In genomic region chr6:33960345-33961313, GRCh38 we compare ENCODE assay signal across 18 cellular contexts.
DNase-seq lines count a peak whose midpoint lies in the region; ATAC-seq and TF ChIP-seq lines count a peak whose summit lies in the region.
"Had no signal": no experiment of that assay in that cellular context is flagged by ENCODE, and none has a peak within 500 bp of the region (broad histone marks: within the 10 kb centered on the region; RNA-seq: fewer than 3 reads in every experiment).

No MANE protein-coding gene starts in this region.

- H3K79me2 ChIP-seq in PC-3 (ENCODE audit: low read length) = no peaks in the 10 kb centered on the region

- H3K27me3 Mint-ChIP-seq in WTC11 (ENCODE audit: low read depth) = peaks cover 6% of the 10 kb centered on the region
- H3K27me3 Mint-ChIP-seq: activated CD4-positive, alpha-beta T cell treated with anti-CD3 and anti-CD28 coated beads for 36 hours had no signal

- no peak for DNase-seq in heart right ventricle
- no peak for DNase-seq in Right ventricle myocardium superior
- peak; percentile 65 for DNase-seq in PC-3
- peak; percentile 66 to 83 for DNase-seq in erythroblast (lab: John Stamatoyannopoulos, UW)
- peak; percentile 48 for DNase-seq in upper lobe of right lung
- DNase-seq in activated CD8-positive, alpha-beta memory T cell treated with anti-CD3 and anti-CD28 coated beads, Interleukin-2, amount 50 U/mL, for 4 hours = no peak
- no peak for DNase-seq in WTC11 (ENCODE audit: low spot score)
- DNase-seq: activated CD4-positive, alpha-beta T cell treated with anti-CD3 and anti-CD28 coated beads for 36 hours; activated naive CD4-positive, alpha-beta T cell treated with anti-CD3 and anti-CD28 coated beads for 36 hours; colonic mucosa; immature natural killer cell; mesenchymal stem cell; SHP77 treated with DMSO at 0.1 percent for 48 hours; stimulated activated CD4-positive, alpha-beta T cell treated with anti-CD3 and anti-CD28 coated beads, Interleukin-2, amount 100 ng/mL, for 24 hours; T-helper 17 cell had no signal

- H3K36me3 ChIP-seq in heart right ventricle = no peaks in the 10 kb centered on the region
- H3K36me3 ChIP-seq in PC-3 (ENCODE audit: low read depth, low read length) = no peaks in the 10 kb centered on the region
- H3K36me3 ChIP-seq in upper lobe of right lung = no peaks in the 10 kb centered on the region
- H3K36me3 ChIP-seq: colonic mucosa had no signal

- no peaks in the 10 kb centered on the region for H4K20me1 ChIP-seq in PC-3 (ENCODE audit: low read length)

- H2AFZ ChIP-seq in PC-3 (ENCODE audit: low read length) = no peak overlapping the region

- H3F3A ChIP-seq in PC-3 (ENCODE audit: low read length, unreplicated experiment) = no peaks in the 10 kb centered on the region

- H3K27ac Mint-ChIP-seq in WTC11 = no peak overlapping the region
- H3K27ac Mint-ChIP-seq: activated CD4-positive, alpha-beta T cell treated with anti-CD3 and anti-CD28 coated beads for 36 hours; activated naive CD4-positive, alpha-beta T cell treated with anti-CD3 and anti-CD28 coated beads for 36 hours; immature natural killer cell; T-helper 17 cell had no signal

- H3K4me3 Mint-ChIP-seq in WTC11 = no peak overlapping the region
- H3K4me3 Mint-ChIP-seq: activated CD4-positive, alpha-beta T cell treated with anti-CD3 and anti-CD28 coated beads for 36 hours; activated naive CD4-positive, alpha-beta T cell treated with anti-CD3 and anti-CD28 coated beads for 36 hours; immature natural killer cell; neural crest cell; T-helper 17 cell had no signal

- TF ChIP-seq POLR2A in erythroblast (IDR thresholded peaks at IDR 0.05; ENCODE audit: low read length) = no peak

- H3K9me3 ChIP-seq in heart right ventricle = peaks cover 0 to 10% (median 0%) of the 10 kb centered on the region in 11 donors
- H3K9me3 ChIP-seq in PC-3 (ENCODE audit: low read length) = no peaks in the 10 kb centered on the region
- H3K9me3 ChIP-seq in upper lobe of right lung = no peaks in the 10 kb centered on the region
- H3K9me3 ChIP-seq: colonic mucosa had no signal

- H3K4me1 Mint-ChIP-seq in WTC11 = peaks cover 18% of the 10 kb centered on the region

- intact Hi-C loops in heart right ventricle (cut with DNase I) = no loop called here
- intact Hi-C loops in Right ventricle myocardium superior (cut with DNase I) = no loop called here
- intact Hi-C loops in PC-3 (cut with micrococcal nuclease) = no loop called here
- intact Hi-C loops in upper lobe of right lung (cut with DNase I) = no loop called here

- WGBS in heart right ventricle, 2 donors = 66 to 67% methylated on average over 22 of the region's 22 CpGs

- POLR2A ChIA-PET in PC-3 (lab: Charles Lee; ENCODE audit: unreplicated experiment) (no interaction called here), WTC11 (lab: Charles Lee) (interaction anchor here (0.7 kb wide), 1 partner anchor 86 kb away, joined by 3 read pairs; no protein-coding TSS in a partner anchor)

- TF ChIP-seq CTCF in heart right ventricle (IDR thresholded peaks at IDR 0.05) = no peak
- TF ChIP-seq CTCF in PC-3 (conservative IDR thresholded peaks at IDR 0.05; ENCODE audit: low read depth, low read length) = no peak
- no peak for TF ChIP-seq CTCF in upper lobe of right lung (IDR thresholded peaks at IDR 0.05)
- TF ChIP-seq CTCF in WTC11 (IDR thresholded peaks at IDR 0.05) = no peak

- H3K27ac ChIP-seq in heart right ventricle = no peak overlapping the region
- no peak overlapping the region for H3K27ac ChIP-seq in PC-3 (ENCODE audit: low read length)
- H3K27ac ChIP-seq in upper lobe of right lung = no peak overlapping the region
- H3K27ac ChIP-seq: colonic mucosa, epithelial cell of prostate had no signal

- peak in 6 of 8 donors; percentile 37 to 79 (median 50) for ATAC-seq in heart right ventricle
- no peak for ATAC-seq in Right ventricle myocardium superior (ENCODE audit: poor library complexity)
- peak; percentile 33; the same call in 1 of the 2 replicates for ATAC-seq in PC-3
- no peak for ATAC-seq in upper lobe of right lung
- ATAC-seq in HG03439 (IDR thresholded peaks at IDR 0.05; ENCODE audit: unreplicated experiment) = no peak
- ATAC-seq in WTC11 = no peak
- ATAC-seq: activated CD4-positive, alpha-beta T cell treated with anti-CD3 and anti-CD28 coated beads for 36 hours; T-helper 17 cell had no signal

- H3K4me2 ChIP-seq in PC-3 (ENCODE audit: low read length) = no peak overlapping the region

- H3K4me1 ChIP-seq in heart right ventricle (peaks cover 0 to 4% (median 0%) of the 10 kb centered on the region in 9 donors), PC-3 (ENCODE audit: insufficient read depth, low read length) (peaks cover 4% of the 10 kb centered on the region), upper lobe of right lung (no peaks in the 10 kb centered on the region)
- H3K4me1 ChIP-seq: colonic mucosa had no signal

- H3K4me3 ChIP-seq in heart right ventricle (no peak overlapping the region), PC-3 (ENCODE audit: low read length) (no peak overlapping the region), upper lobe of right lung (no peak overlapping the region)
- H3K4me3 ChIP-seq: colonic mucosa had no signal

- H3K27me3 ChIP-seq in heart right ventricle (peaks cover 0 to 67% (median 47%) of the 10 kb centered on the region in 7 donors), PC-3 (ENCODE audit: low read length) (peaks cover 10% of the 10 kb centered on the region), upper lobe of right lung (no peaks in the 10 kb centered on the region)
- H3K27me3 ChIP-seq: colonic mucosa had no signal

- H3K9me2 ChIP-seq in PC-3 (replicated peaks; ENCODE audit: low read length) = no peaks in the 10 kb centered on the region

- BruUV-seq in PC-3 (replicated peaks; lab: Mats Ljungman, UMichigan) = no TSS peak

- H3K9ac ChIP-seq in PC-3 (ENCODE audit: low read length) = no peak overlapping the region

- peaks cover 5% of the 10 kb centered on the region for H3K9me3 Mint-ChIP-seq in WTC11
- H3K9me3 Mint-ChIP-seq: activated naive CD4-positive, alpha-beta T cell treated with anti-CD3 and anti-CD28 coated beads for 36 hours; immature natural killer cell; neural crest cell had no signal

- CTCF ChIA-PET in PC-3 (lab: Charles Lee) (interaction anchor here (0.5 kb wide), 1 partner anchor 249 kb away, joined by 4 read pairs; the partner anchor contains the start of gene UQCC2), WTC11 (lab: Charles Lee) (interaction anchor here (0.6 to 6.7 kb wide), 14 partner anchors 7 to 249 kb away, joined by 3 to 68 read pairs (median 10); partner anchors contain the start of gene UQCC2)

- no peaks in the 10 kb centered on the region for H3K36me3 Mint-ChIP-seq in WTC11
- H3K36me3 Mint-ChIP-seq: immature natural killer cell had no signal

TF ChIP-seq in WTC11, 78 proteins besides CTCF, POLR2A, EP300 and RAD21 (continues in another document):
- TF ChIP-seq, protein P1, sequence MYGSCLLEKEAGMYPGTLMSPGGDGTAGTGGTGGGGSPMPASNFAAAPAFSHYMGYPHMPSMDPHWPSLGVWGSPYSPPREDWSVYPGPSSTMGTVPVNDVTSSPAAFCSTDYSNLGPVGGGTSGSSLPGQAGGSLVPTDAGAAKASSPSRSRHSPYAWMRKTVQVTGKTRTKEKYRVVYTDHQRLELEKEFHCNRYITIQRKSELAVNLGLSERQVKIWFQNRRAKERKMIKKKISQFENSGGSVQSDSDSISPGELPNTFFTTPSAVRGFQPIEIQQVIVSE (CRISPR knock-in tag; IDR thresholded peaks at IDR 0.05; ENCODE audit: borderline replicate concordance) = no peak
- TF ChIP-seq MXD4 (CRISPR knock-in tag; IDR thresholded peaks at IDR 0.05; ENCODE audit: borderline replicate concordance) = no peak
- TF ChIP-seq ZNF121 (CRISPR knock-in tag; IDR thresholded peaks at IDR 0.05) = no peak
- TF ChIP-seq, protein P2, sequence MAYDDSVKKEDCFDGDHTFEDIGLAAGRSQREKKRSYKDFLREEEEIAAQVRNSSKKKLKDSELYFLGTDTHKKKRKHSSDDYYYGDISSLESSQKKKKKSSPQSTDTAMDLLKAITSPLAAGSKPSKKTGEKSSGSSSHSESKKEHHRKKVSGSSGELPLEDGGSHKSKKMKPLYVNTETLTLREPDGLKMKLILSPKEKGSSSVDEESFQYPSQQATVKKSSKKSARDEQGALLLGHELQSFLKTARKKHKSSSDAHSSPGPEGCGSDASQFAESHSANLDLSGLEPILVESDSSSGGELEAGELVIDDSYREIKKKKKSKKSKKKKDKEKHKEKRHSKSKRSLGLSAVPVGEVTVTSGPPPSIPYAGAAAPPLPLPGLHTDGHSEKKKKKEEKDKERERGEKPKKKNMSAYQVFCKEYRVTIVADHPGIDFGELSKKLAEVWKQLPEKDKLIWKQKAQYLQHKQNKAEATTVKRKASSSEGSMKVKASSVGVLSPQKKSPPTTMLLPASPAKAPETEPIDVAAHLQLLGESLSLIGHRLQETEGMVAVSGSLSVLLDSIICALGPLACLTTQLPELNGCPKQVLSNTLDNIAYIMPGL (CRISPR knock-in tag; IDR thresholded peaks at IDR 0.05) = no peak
- TF ChIP-seq ZNF671 (CRISPR knock-in tag; IDR thresholded peaks at IDR 0.05) = no peak
- TF ChIP-seq, protein P3, sequence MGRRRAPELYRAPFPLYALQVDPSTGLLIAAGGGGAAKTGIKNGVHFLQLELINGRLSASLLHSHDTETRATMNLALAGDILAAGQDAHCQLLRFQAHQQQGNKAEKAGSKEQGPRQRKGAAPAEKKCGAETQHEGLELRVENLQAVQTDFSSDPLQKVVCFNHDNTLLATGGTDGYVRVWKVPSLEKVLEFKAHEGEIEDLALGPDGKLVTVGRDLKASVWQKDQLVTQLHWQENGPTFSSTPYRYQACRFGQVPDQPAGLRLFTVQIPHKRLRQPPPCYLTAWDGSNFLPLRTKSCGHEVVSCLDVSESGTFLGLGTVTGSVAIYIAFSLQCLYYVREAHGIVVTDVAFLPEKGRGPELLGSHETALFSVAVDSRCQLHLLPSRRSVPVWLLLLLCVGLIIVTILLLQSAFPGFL (CRISPR knock-in tag; IDR thresholded peaks at IDR 0.05; ENCODE audit: borderline replicate concordance) = no peak
- TF ChIP-seq ZSCAN18 (CRISPR knock-in tag; IDR thresholded peaks at IDR 0.05) = no peak
- TF ChIP-seq ATF1 (CRISPR knock-in tag; IDR thresholded peaks at IDR 0.05) = no peak

Comparison
In these comparisons a context has a peak if more than half of its experiments do, and no peak if none do; other contexts are left out.
1. ATAC-seq: peak in heart right ventricle (6 of 8) and PC-3 (single experiment); none in Right ventricle myocardium superior (single experiment), upper lobe of right lung (single experiment), HG03439 (single experiment) and WTC11 (single experiment).
2. DNase-seq: peak in PC-3 (single experiment), erythroblast (2 of 2) and upper lobe of right lung (single experiment); none in heart right ventricle (0 of 2), Right ventricle myocardium superior (single experiment), activated CD8-positive, alpha-beta memory T cell treated with anti-CD3 and anti-CD28 coated beads, Interleukin-2, amount 50 U/mL, for 4 hours (single experiment) and WTC11 (single experiment).